8 cellular contexts compared by ENCODE assay signal in the genomic region with DNA sequence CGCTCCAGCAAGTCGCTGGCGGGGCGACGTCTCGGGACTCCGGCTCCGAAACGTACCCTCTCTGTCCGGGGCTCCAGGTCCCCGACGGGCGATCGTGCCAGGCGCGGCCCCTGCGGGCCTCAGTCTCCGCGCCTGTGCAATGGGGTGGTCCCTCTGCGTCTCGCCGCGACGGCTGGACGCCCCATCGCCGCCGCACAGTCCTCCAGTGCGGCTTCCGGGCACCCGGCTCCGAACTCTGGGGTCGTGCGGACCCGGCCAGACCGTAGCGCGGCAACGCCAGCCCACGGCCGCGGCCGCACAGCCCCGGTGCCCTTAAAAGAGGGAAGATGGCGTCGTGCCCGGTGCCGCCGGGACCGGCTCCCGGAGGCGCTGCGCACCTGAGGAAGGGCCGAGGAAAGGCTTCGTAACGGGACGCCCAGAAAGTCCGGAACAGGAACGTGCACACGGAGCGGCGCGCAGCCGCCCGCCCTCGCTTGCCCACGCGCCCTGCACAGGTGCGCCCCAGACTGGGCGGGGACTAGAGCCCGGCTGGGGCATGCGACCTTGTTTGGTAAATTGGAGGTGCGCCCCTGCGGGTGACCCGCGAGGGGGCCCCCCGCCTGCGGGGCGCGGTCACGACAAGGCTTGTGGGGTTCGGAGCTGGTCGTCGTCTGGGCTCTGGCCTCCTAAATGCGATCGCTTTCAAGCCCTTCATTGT. TPM values are rescaled to one million over a fixed set of nuclear protein-coding genes. Genes with fewer than 3 reads are reported as not detected.
DNase-seq lines count a peak whose midpoint lies in the region; ATAC-seq and TF ChIP-seq lines count a peak whose summit lies in the region.

No MANE protein-coding gene starts in this region.

- peaks cover 5% of the 10 kb centered on the region; the same call in 2 of the 3 replicates for H3K4me1 Mint-ChIP-seq in GM23338
- peaks cover 4% of the 10 kb centered on the region for H3K4me1 Mint-ChIP-seq in T-helper 1 cell treated with Interleukin-12 subunit alpha and Interleukin-12 subunit beta and Interleukin-4 antibody, amounts not matched to agents 30 μg/mL and 1 μg/mL, for 36 hours (ENCODE audit: low read depth)

- peak overlapping the region; percentile 76 for H3K4me3 Mint-ChIP-seq in GM23338
- H3K4me3 Mint-ChIP-seq in T-helper 1 cell treated with Interleukin-12 subunit alpha and Interleukin-12 subunit beta and Interleukin-4 antibody, amounts not matched to agents 30 μg/mL and 1 μg/mL, for 36 hours: peak overlapping the region; percentile 59

- peaks cover 9% of the 10 kb centered on the region; the same call in 1 of the 2 replicates for H3F3A ChIP-seq in GM23338 (replicated peaks; ENCODE audit: low read depth)

- H2AFZ ChIP-seq in GM23338: peak overlapping the region; percentile 90

- H3K27me3 Mint-ChIP-seq in GM23338 (ENCODE audit: insufficient read depth, low read depth, poor library complexity): peaks cover 50% of the 10 kb centered on the region
- peaks cover 45% of the 10 kb centered on the region for H3K27me3 Mint-ChIP-seq in T-helper 1 cell treated with Interleukin-12 subunit alpha and Interleukin-12 subunit beta and Interleukin-4 antibody, amounts not matched to agents 30 μg/mL and 1 μg/mL, for 36 hours (ENCODE audit: low read depth)

- H3K36me3 ChIP-seq in GM23338 (ENCODE audit: insufficient read depth) (no peaks in the 10 kb centered on the region), breast epithelium (no peaks in the 10 kb centered on the region), right lobe of liver (no peaks in the 10 kb centered on the region)

- peak overlapping the region; percentile 99 for H3K4me2 ChIP-seq in GM23338

- intact Hi-C loops in breast epithelium (cut with DNase I; ENCODE audit: low total_unique reads) (no loop called here), right lobe of liver (cut with DNase I) (no loop called here)

- no peaks in the 10 kb centered on the region for H3K36me3 Mint-ChIP-seq in GM23338 (ENCODE audit: low read depth)
- no peaks in the 10 kb centered on the region for H3K36me3 Mint-ChIP-seq in T-helper 1 cell treated with Interleukin-12 subunit alpha and Interleukin-12 subunit beta and Interleukin-4 antibody, amounts not matched to agents 30 μg/mL and 1 μg/mL, for 36 hours (ENCODE audit: low read depth)

- no peaks in the 10 kb centered on the region for H3K79me2 ChIP-seq in GM23338 (replicated peaks; ENCODE audit: insufficient read depth)

- POLR2A ChIA-PET in AG04450 (lab: Yijun Ruan, JAX) (no interaction called here), RWPE1 (lab: Yijun Ruan, JAX; ENCODE audit: low non-redundant PET) (no interaction called here)

- H3K4me3 ChIP-seq in AG04450 (ENCODE audit: low read depth, low read length) (peak overlapping the region; percentile 45), GM23338 (peak overlapping the region; percentile 85), breast epithelium (peak overlapping the region; percentile 41 to 71 (median 70)), right lobe of liver (peak overlapping the region; percentile 52 to 62 (median 60))

- 0% methylated on average over 1 of the region's 86 CpGs for WGBS in right lobe of liver (ENCODE audit: insufficient coverage, low coverage, low lambda C conversion rate, missing lambda C conversion rate)

- H3K27ac ChIP-seq in AG04450 (ENCODE audit: low read depth, low read length): no peak overlapping the region
- H3K27ac ChIP-seq in GM23338 (ENCODE audit: low read depth): no peak overlapping the region
- peak overlapping the region; percentile 30 to 76 for H3K27ac ChIP-seq in breast epithelium
- H3K27ac ChIP-seq in right lobe of liver: no peak overlapping the region
- no peak overlapping the region for H3K27ac ChIP-seq in RWPE1

- no peak overlapping the region for H3K27ac Mint-ChIP-seq in GM23338
- no peak overlapping the region for H3K27ac Mint-ChIP-seq in T-helper 1 cell treated with Interleukin-12 subunit alpha and Interleukin-12 subunit beta and Interleukin-4 antibody, amounts not matched to agents 30 μg/mL and 1 μg/mL, for 36 hours

- CTCF ChIA-PET in AG04450 (lab: Charles Lee): no interaction called here
- CTCF ChIA-PET in RWPE1 (lab: Yijun Ruan, JAX): interaction anchor here (0.6 to 1.0 kb wide), 2 partner anchors 26 to 47 kb away, joined by 3 read pairs; no protein-coding TSS in a partner anchor

- H3K9me3 Mint-ChIP-seq in GM23338: no peaks in the 10 kb centered on the region
- no peaks in the 10 kb centered on the region for H3K9me3 Mint-ChIP-seq in T-helper 1 cell treated with Interleukin-12 subunit alpha and Interleukin-12 subunit beta and Interleukin-4 antibody, amounts not matched to agents 30 μg/mL and 1 μg/mL, for 36 hours

- no peak for DNase-seq in AG04450 (ENCODE audit: low read depth, low spot score)
- peak; percentile 64 for DNase-seq in GM23338 (ENCODE audit: low spot score)
- DNase-seq in breast epithelium (ENCODE audit: low spot score in 2 of 2): peak; percentile 35 to 72
- peak in 2 of 3 donors; percentile 39 to 58 for DNase-seq in right lobe of liver
- peak; percentile 12 for DNase-seq in stimulated activated naive CD4-positive, alpha-beta T cell treated with Interleukin-2 at 50 U/mL for 16 hours (lab: John Stamatoyannopoulos, UW)
- DNase-seq in NCI-H1092 treated with DMSO at 0.1 percent for 48 hours (lab: John Stamatoyannopoulos, UW): no peak
- no peak for DNase-seq in RWPE1 (ENCODE audit: low spot score)

- peak; percentile 59 for ATAC-seq in GM23338
- ATAC-seq in right lobe of liver: peak; percentile 36 to 52 (median 47)

- TF ChIP-seq POLR2A in breast epithelium (IDR thresholded peaks at IDR 0.05) (no peak), right lobe of liver (IDR thresholded peaks at IDR 0.05) (no peak)

- peaks cover 3% of the 10 kb centered on the region; the same call in 1 of the 2 replicates for H3K4me1 ChIP-seq in GM23338 (ENCODE audit: insufficient read depth)
- H3K4me1 ChIP-seq in breast epithelium: peaks cover 3 to 5% of the 10 kb centered on the region in 2 donors
- peaks cover 0 to 26% (median 0%) of the 10 kb centered on the region in 4 donors for H3K4me1 ChIP-seq in right lobe of liver

- no peaks in the 10 kb centered on the region for H3K9me2 ChIP-seq in GM23338 (ENCODE audit: insufficient read depth)

- no peak for TF ChIP-seq CTCF in AG04450 (IDR thresholded peaks at IDR 0.05; ENCODE audit: low read depth, low read length)
- 0 out of 4 replicates have a peak, but pooled peaks of 1 of the 2 experiments have one; percentile 15 for TF ChIP-seq CTCF in GM23338 (conservative IDR thresholded peaks at IDR 0.05; ENCODE audit: low read depth in 2 of 2)
- TF ChIP-seq CTCF in breast epithelium (IDR thresholded peaks at IDR 0.05): no peak
- no peak for TF ChIP-seq CTCF in right lobe of liver (IDR thresholded peaks at IDR 0.05)
- TF ChIP-seq CTCF in RWPE1 (conservative IDR thresholded peaks at IDR 0.05; ENCODE audit: low read depth): no peak

- H4K20me1 ChIP-seq in GM23338 (replicated peaks; ENCODE audit: insufficient read depth): no peaks in the 10 kb centered on the region; the same call in 1 of the 2 replicates

- H3K9me3 ChIP-seq in AG04450 (ENCODE audit: control insufficient read depth, insufficient read depth, low read length) (no peaks in the 10 kb centered on the region; the same call in 1 of the 2 replicates), breast epithelium (no peaks in the 10 kb centered on the region), right lobe of liver (no peaks in the 10 kb centered on the region)

- H3K27me3 ChIP-seq in AG04450 (ENCODE audit: control insufficient read depth, insufficient read depth, low read length) (peaks cover 61% of the 10 kb centered on the region), GM23338 (ENCODE audit: insufficient read depth) (peaks cover 53% of the 10 kb centered on the region), breast epithelium (peaks cover 0 to 3% of the 10 kb centered on the region in 2 donors), right lobe of liver (no peaks in the 10 kb centered on the region)

RNA-seq across cellular contexts. Expression of gene BIK, which starts 0.5 kb away (rescaled TPM):
- not detected in 2 replicates for polyA plus RNA-seq in AG04450 (2011; rRNA removed)
- not detected in 2 replicates for polyA minus RNA-seq in AG04450 (2011; rRNA and poly(A)+ RNA removed)
- total RNA-seq in GM23338 (2014; rRNA removed; shearing (Covaris generic)): 5.6 and 9.8 TPM in 2 replicates
- polyA plus RNA-seq in GM23338 (2016; fragmentation: Nextera tagmentation; extraction: Ambion mirVana): 9.6 and 10.4 TPM in 2 replicates
- 10 to 100 TPM in 2 of 3 donors, not detected in 1; 22.6 to 25.0 TPM for total RNA-seq in breast epithelium
- total RNA-seq in right lobe of liver: under 1 TPM in 5 of 6 experiments, not detected in 1; 0.22 to 0.42 (median 0.31) TPM

RNA-seq across cellular contexts. Expression of gene TTLL1, which starts 21.9 kb away (rescaled TPM):
- polyA plus RNA-seq in AG04450 (2011; rRNA removed) (17.5 and 18.8 TPM in 2 replicates), GM23338 (2016; fragmentation: Nextera tagmentation; extraction: Ambion mirVana) (6.2 and 6.8 TPM in 2 replicates)
- 17.1 and 19.6 TPM in 2 replicates for polyA minus RNA-seq in AG04450 (2011; rRNA and poly(A)+ RNA removed)
- 3.5 and 5.5 TPM in 2 replicates for total RNA-seq in GM23338 (2014; rRNA removed; shearing (Covaris generic))
- total RNA-seq in breast epithelium (1 to 10 TPM; 4.6 to 6.4 (median 5.2) TPM), right lobe of liver (1 to 10 TPM in 4 of 6 experiments, under 1 TPM in 2; 0.97 to 2.0 (median 1.3) TPM)

RNA-seq across cellular contexts. Expression of gene MCAT, which starts 32.1 kb away (rescaled TPM):
- 10.5 and 12.0 TPM in 2 replicates for polyA plus RNA-seq in AG04450 (2011; rRNA removed)
- polyA minus RNA-seq in AG04450 (2011; rRNA and poly(A)+ RNA removed): 5.6 and 8.1 TPM in 2 replicates
- total RNA-seq in GM23338 (2014; rRNA removed; shearing (Covaris generic)): 12.3 and 16.9 TPM in 2 replicates
- polyA plus RNA-seq in GM23338 (2016; fragmentation: Nextera tagmentation; extraction: Ambion mirVana): 9.7 and 10.4 TPM in 2 replicates
- total RNA-seq in breast epithelium: 10 to 100 TPM; 18.6 to 31.1 (median 26.2) TPM
- 10 to 100 TPM in 4 of 6 experiments, 1 to 10 TPM in 2; 8.8 to 22.3 (median 11.4) TPM for total RNA-seq in right lobe of liver

RNA-seq across cellular contexts. Expression of gene TSPO, which starts 40.3 kb away (rescaled TPM):
- polyA plus RNA-seq in AG04450 (2011; rRNA removed): 107 and 146 TPM in 2 replicates
- 17.3 and 23.5 TPM in 2 replicates for polyA minus RNA-seq in AG04450 (2011; rRNA and poly(A)+ RNA removed)
- 42.5 and 44.7 TPM in 2 replicates for total RNA-seq in GM23338 (2014; rRNA removed; shearing (Covaris generic))
- 32.3 and 34.6 TPM in 2 replicates for polyA plus RNA-seq in GM23338 (2016; fragmentation: Nextera tagmentation; extraction: Ambion mirVana)
- total RNA-seq in breast epithelium: 100 to 1,000 TPM; 250 to 468 (median 284) TPM
- 100 to 1,000 TPM in 2 of 6 experiments, 10 to 100 TPM in 4; 18.1 to 198 (median 31.9) TPM for total RNA-seq in right lobe of liver

Comparison
In these comparisons a context has a peak if more than half of its experiments do, and no peak if none do; other contexts are left out.
1. DNase-seq: peak in GM23338 (single experiment), breast epithelium (2 of 2), right lobe of liver (2 of 3) and stimulated activated naive CD4-positive, alpha-beta T cell treated with Interleukin-2 at 50 U/mL for 16 hours (single experiment); none in AG04450 (single experiment), NCI-H1092 treated with DMSO at 0.1 percent for 48 hours (single experiment) and RWPE1 (single experiment).
2. H3K27ac ChIP-seq: peak in breast epithelium (2 of 2); none in AG04450 (single experiment), GM23338 (single experiment), right lobe of liver (0 of 3) and RWPE1 (single experiment).
3. Peak in every context shown above with its lines, with median percentiles within 50 percentile points of each other: H3K4me3 ChIP-seq.